In genomic region chr10:69734416-69734796, GRCh38 we compare ENCODE assay signal across 25 cellular contexts.
DNase-seq lines count a peak whose midpoint lies in the region; ATAC-seq and TF ChIP-seq lines count a peak whose summit lies in the region.
"Had no signal": no experiment of that assay in that cellular context is flagged by ENCODE, and none has a peak within 500 bp of the region (broad histone marks: within the 10 kb centered on the region; RNA-seq: fewer than 3 reads in every experiment).

No MANE protein-coding gene starts in this region.

- H3K9me2 ChIP-seq in PC-3 (replicated peaks; ENCODE audit: low read length) = no peaks in the 10 kb centered on the region

- CTCF ChIA-PET in activated CD4-positive, alpha-beta T cell treated with anti-CD3 and anti-CD28 coated beads, Interleukin-2, amount 10 ng/mL, durations not matched to agents 7 days and 5 days (lab: Charles Lee) = interaction anchor here (1.0 kb wide), 1 partner anchor 33 kb away, joined by 3 read pairs; no protein-coding TSS in a partner anchor
- CTCF ChIA-PET in PC-3 (lab: Charles Lee) = interaction anchor here (0.6 kb wide), 1 partner anchor 287 kb away, joined by 4 read pairs; no protein-coding TSS in a partner anchor

- H3K27ac Mint-ChIP-seq in activated CD4-positive, alpha-beta T cell treated with anti-CD3 and anti-CD28 coated beads, Interleukin-2, amount 10 ng/mL, durations not matched to agents 7 days and 5 days = peak overlapping the region; percentile 7
- H3K27ac Mint-ChIP-seq: activated CD4-positive, alpha-beta memory T cell treated with anti-CD3 and anti-CD28 coated beads, Interleukin-2, amount 10 ng/mL, durations not matched to agents 7 days and 5 days; activated naive CD8-positive, alpha-beta T cell; HFFc6; T-helper 1 cell treated with Interleukin-12 subunit alpha and Interleukin-12 subunit beta and Interleukin-4 antibody, amounts not matched to agents 30 μg/mL and 1 μg/mL, for 36 hours had no signal

- POLR2A ChIA-PET in activated CD4-positive, alpha-beta T cell treated with anti-CD3 and anti-CD28 coated beads, Interleukin-2, amount 10 ng/mL, durations not matched to agents 7 days and 5 days (lab: Charles Lee) = no interaction called here
- POLR2A ChIA-PET in PC-3 (lab: Charles Lee; ENCODE audit: unreplicated experiment) = no interaction called here

- no peak overlapping the region for H3K4me3 Mint-ChIP-seq in activated CD4-positive, alpha-beta T cell treated with anti-CD3 and anti-CD28 coated beads, Interleukin-2, amount 10 ng/mL, durations not matched to agents 7 days and 5 days
- H3K4me3 Mint-ChIP-seq: activated CD4-positive, alpha-beta memory T cell treated with anti-CD3 and anti-CD28 coated beads, Interleukin-2, amount 10 ng/mL, durations not matched to agents 7 days and 5 days; activated naive CD8-positive, alpha-beta T cell; HFFc6; T-helper 1 cell treated with Interleukin-12 subunit alpha and Interleukin-12 subunit beta and Interleukin-4 antibody, amounts not matched to agents 30 μg/mL and 1 μg/mL, for 36 hours had no signal

- no peak for ATAC-seq in PC-3
- peak; percentile 28 for ATAC-seq in esophagus mucosa
- ATAC-seq in HG03432 (IDR thresholded peaks at IDR 0.05; ENCODE audit: unreplicated experiment) = no peak
- ATAC-seq in GM21423 (IDR thresholded peaks at IDR 0.05; ENCODE audit: unreplicated experiment) = no peak
- ATAC-seq: HepG2, left lobe of liver had no signal

- H4K20me1 ChIP-seq in PC-3 (ENCODE audit: low read length) (no peaks in the 10 kb centered on the region), smooth muscle cell (ENCODE audit: low read depth) (no peaks in the 10 kb centered on the region)

- no peaks in the 10 kb centered on the region for H3K36me3 Mint-ChIP-seq in activated CD4-positive, alpha-beta T cell treated with anti-CD3 and anti-CD28 coated beads, Interleukin-2, amount 10 ng/mL, durations not matched to agents 7 days and 5 days (ENCODE audit: low read depth)
- H3K36me3 Mint-ChIP-seq: activated naive CD8-positive, alpha-beta T cell had no signal

- H3K9me3 Mint-ChIP-seq in activated CD4-positive, alpha-beta T cell treated with anti-CD3 and anti-CD28 coated beads, Interleukin-2, amount 10 ng/mL, durations not matched to agents 7 days and 5 days = no peaks in the 10 kb centered on the region
- H3K9me3 Mint-ChIP-seq: activated CD4-positive, alpha-beta memory T cell treated with anti-CD3 and anti-CD28 coated beads, Interleukin-2, amount 10 ng/mL, durations not matched to agents 7 days and 5 days; HFFc6; T-helper 1 cell treated with Interleukin-12 subunit alpha and Interleukin-12 subunit beta and Interleukin-4 antibody, amounts not matched to agents 30 μg/mL and 1 μg/mL, for 36 hours had no signal

- H3F3A ChIP-seq in PC-3 (ENCODE audit: low read length, unreplicated experiment) = no peaks in the 10 kb centered on the region
- peaks cover 3% of the 10 kb centered on the region for H3F3A ChIP-seq in smooth muscle cell (ENCODE audit: low read depth)

- no peak overlapping the region for H3K4me3 ChIP-seq in PC-3 (ENCODE audit: low read length)
- H3K4me3 ChIP-seq in smooth muscle cell = no peak overlapping the region
- H3K4me3 ChIP-seq: heart left ventricle, MG63, PC-9, SJCRH30, vagina had no signal

- intact Hi-C loops in PC-3 (cut with micrococcal nuclease) = no loop called here

- H3K4me1 ChIP-seq in PC-3 (ENCODE audit: insufficient read depth, low read length) (peaks cover 16% of the 10 kb centered on the region), smooth muscle cell (ENCODE audit: low read depth) (peaks cover 2% of the 10 kb centered on the region)

- H2AFZ ChIP-seq in PC-3 (ENCODE audit: low read length) = 0 out of 2 replicates have a peak overlapping the region, but pooled peaks have one; percentile 5
- no peak overlapping the region for H2AFZ ChIP-seq in smooth muscle cell (ENCODE audit: low read depth)
- H2AFZ ChIP-seq: PC-9 had no signal

- H3K4me1 Mint-ChIP-seq in activated CD4-positive, alpha-beta T cell treated with anti-CD3 and anti-CD28 coated beads, Interleukin-2, amount 10 ng/mL, durations not matched to agents 7 days and 5 days = peaks cover 19% of the 10 kb centered on the region

- no peak overlapping the region for H3K4me2 ChIP-seq in PC-3 (ENCODE audit: low read length)
- peak overlapping the region; percentile 45 for H3K4me2 ChIP-seq in smooth muscle cell
- H3K4me2 ChIP-seq: PC-9 had no signal

- no peaks in the 10 kb centered on the region for H3K9me3 ChIP-seq in PC-3 (ENCODE audit: low read length)
- H3K9me3 ChIP-seq in smooth muscle cell (replicated peaks; ENCODE audit: low read depth) = no peaks in the 10 kb centered on the region
- H3K9me3 ChIP-seq: heart left ventricle, MG63, SJCRH30, vagina had no signal

- H3K9ac ChIP-seq in PC-3 (ENCODE audit: low read length) (no peak overlapping the region), smooth muscle cell (ENCODE audit: low read depth) (no peak overlapping the region)

- TF ChIP-seq CTCF in PC-3 (conservative IDR thresholded peaks at IDR 0.05; ENCODE audit: low read depth, low read length) (no peak), smooth muscle cell (IDR thresholded peaks at IDR 0.05; ENCODE audit: borderline replicate concordance, insufficient read depth, poor library complexity, severe bottlenecking) (no peak)

- no peak for DNase-seq in activated CD4-positive, alpha-beta T cell treated with anti-CD3 and anti-CD28 coated beads, Interleukin-2, amount 10 ng/mL, durations not matched to agents 7 days and 5 days
- no peak for DNase-seq in activated CD4-positive, alpha-beta T cell treated with anti-CD3 and anti-CD28 coated beads, Interleukin-2, amount 50 U/mL, for 48 hours
- DNase-seq in PC-3 (no peak), smooth muscle cell (lab: John Stamatoyannopoulos, UW; ENCODE audit: unreplicated experiment) (no peak), NCI-H510A treated with DMSO at 0.1 percent for 48 hours (lab: John Stamatoyannopoulos, UW) (no peak)
- DNase-seq: activated T-cell treated with anti-CD3 and anti-CD28 coated beads, Interleukin-2, amount 50 U/mL, for 1 hour; midbrain; NCI-H1436; NCI-H69; PC-9 had no signal

- H3K36me3 ChIP-seq in PC-3 (ENCODE audit: low read depth, low read length) (no peaks in the 10 kb centered on the region), smooth muscle cell (ENCODE audit: low read depth) (no peaks in the 10 kb centered on the region)
- H3K36me3 ChIP-seq: heart left ventricle, MG63, SJCRH30, vagina had no signal

- 81% methylated on average over 8 of the region's 8 CpGs for WGBS in smooth muscle cell (ENCODE audit: low lambda C conversion rate)

- H3K27me3 Mint-ChIP-seq in activated CD4-positive, alpha-beta T cell treated with anti-CD3 and anti-CD28 coated beads, Interleukin-2, amount 10 ng/mL, durations not matched to agents 7 days and 5 days = peaks cover 10% of the 10 kb centered on the region
- H3K27me3 Mint-ChIP-seq: activated naive CD8-positive, alpha-beta T cell had no signal

- H3K27me3 ChIP-seq in PC-3 (ENCODE audit: low read length) = no peaks in the 10 kb centered on the region
- H3K27me3 ChIP-seq in smooth muscle cell (ENCODE audit: low read depth) = no peaks in the 10 kb centered on the region
- H3K27me3 ChIP-seq: heart left ventricle, MG63, SJCRH30, vagina had no signal

- H3K27ac ChIP-seq in PC-3 (ENCODE audit: low read length) (no peak overlapping the region), smooth muscle cell (ENCODE audit: low read depth) (peak overlapping the region; percentile 55)
- H3K27ac ChIP-seq: C4-2B, PC-9, vagina, VCaP had no signal

- no TSS peak for BruUV-seq in PC-3 (replicated peaks; lab: Mats Ljungman, UMichigan)

- H3K79me2 ChIP-seq in PC-3 (ENCODE audit: low read length) (no peaks in the 10 kb centered on the region), smooth muscle cell (ENCODE audit: low read depth) (no peaks in the 10 kb centered on the region)
